9 cellular contexts compared by ENCODE assay signal in genomic region chr10:114631678-114632417, GRCh38. TPM values are rescaled to one million over a fixed set of nuclear protein-coding genes. Genes with fewer than 3 reads are reported as not detected.
DNase-seq lines count a peak whose midpoint lies in the region; ATAC-seq, FAIRE-seq and TF ChIP-seq lines count a peak whose summit lies in the region.
"Had no signal": no experiment of that assay in that cellular context is flagged by ENCODE, and none has a peak within 500 bp of the region (broad histone marks: within the 10 kb centered on the region; RNA-seq: fewer than 3 reads in every experiment).

No MANE protein-coding gene starts in this region.

- H3K9ac ChIP-seq in OCI-LY3 (ENCODE audit: low read length) (peak overlapping the region; percentile 13; the same call in 1 of the 2 replicates), astrocyte (ENCODE audit: low read length) (peak overlapping the region; percentile 83), iPS-15b (ENCODE audit: low read depth, low read length) (no peak overlapping the region)

- H3K27me3 ChIP-seq in OCI-LY3 (ENCODE audit: low read depth, low read length) (peaks cover 39% of the 10 kb centered on the region), astrocyte (ENCODE audit: insufficient read depth, low read length) (peaks cover 7% of the 10 kb centered on the region), iPS-15b (ENCODE audit: control insufficient read depth, insufficient read depth, low read length) (peaks cover 26% of the 10 kb centered on the region)

- FAIRE-seq in astrocyte (lab: Jason Lieb, UNC): no peak

- H3K27ac Mint-ChIP-seq in astrocyte (ENCODE audit: unreplicated experiment): peak overlapping the region; percentile 98

- H3K27ac ChIP-seq in OCI-LY3 (ENCODE audit: low read length) (no peak overlapping the region), astrocyte (ENCODE audit: low read depth, low read length) (no peak overlapping the region)
- H3K27ac ChIP-seq: 22Rv1 had no signal

- H3K36me3 ChIP-seq in OCI-LY3 (replicated peaks; ENCODE audit: low read depth, low read length) (no peaks in the 10 kb centered on the region), astrocyte (ENCODE audit: insufficient read depth, low read length) (no peaks in the 10 kb centered on the region), iPS-15b (ENCODE audit: control insufficient read depth, insufficient read depth, low read length) (no peaks in the 10 kb centered on the region)

- peak; percentile 91 for ATAC-seq in HG02678 (IDR thresholded peaks at IDR 0.05; ENCODE audit: unreplicated experiment)

- peaks cover 14% of the 10 kb centered on the region for H3K4me1 ChIP-seq in OCI-LY3 (ENCODE audit: low read length)
- peaks cover 45% of the 10 kb centered on the region for H3K4me1 ChIP-seq in astrocyte (ENCODE audit: insufficient read depth, low read length)
- H3K4me1 ChIP-seq in iPS-15b (ENCODE audit: control insufficient read depth, insufficient read depth, low read length): no peaks in the 10 kb centered on the region

- H3K4me3 Mint-ChIP-seq in astrocyte (ENCODE audit: unreplicated experiment): peak overlapping the region; percentile 97

- H3K9me3 ChIP-seq in OCI-LY3 (ENCODE audit: insufficient read depth, low read length) (no peaks in the 10 kb centered on the region), astrocyte (ENCODE audit: insufficient read depth, low read depth, low read length) (no peaks in the 10 kb centered on the region), iPS-15b (ENCODE audit: control insufficient read depth, insufficient read depth, low read length) (no peaks in the 10 kb centered on the region)

- peak overlapping the region; percentile 81 for H3K4me3 ChIP-seq in OCI-LY3 (ENCODE audit: low read length)
- peak overlapping the region; percentile 81 for H3K4me3 ChIP-seq in astrocyte (ENCODE audit: insufficient read depth, low read depth, low read length)
- H3K4me3 ChIP-seq in iPS-15b (ENCODE audit: low read depth, low read length): peak overlapping the region; percentile 68
- peak overlapping the region; percentile 53 for H3K4me3 ChIP-seq in skeletal muscle cell (ENCODE audit: low read depth, low read length)

- H3K4me2 ChIP-seq in OCI-LY3 (ENCODE audit: low read length) (peak overlapping the region; percentile 89), astrocyte (ENCODE audit: low read length) (peak overlapping the region; percentile 96)

- H3K9me3 Mint-ChIP-seq in astrocyte (ENCODE audit: unreplicated experiment): no peaks in the 10 kb centered on the region

- H3K27me3 Mint-ChIP-seq in astrocyte (ENCODE audit: low read depth, unreplicated experiment): no peaks in the 10 kb centered on the region

- peaks cover 9% of the 10 kb centered on the region for H3K36me3 Mint-ChIP-seq in astrocyte (ENCODE audit: low read depth, unreplicated experiment)

- H4K20me1 ChIP-seq in OCI-LY3 (ENCODE audit: insufficient read depth, low read length): 0 out of 2 replicates have a peak, but pooled peaks cover 2% of the 10 kb centered on the region
- H4K20me1 ChIP-seq in astrocyte (ENCODE audit: insufficient read depth, low read length): no peaks in the 10 kb centered on the region

- H3K79me2 ChIP-seq in OCI-LY3 (ENCODE audit: low read length) (no peaks in the 10 kb centered on the region), astrocyte (ENCODE audit: insufficient read depth, low read length) (no peaks in the 10 kb centered on the region)

- DNase-seq in DMS 273 (lab: John Stamatoyannopoulos, UW; ENCODE audit: unreplicated experiment): peak; percentile 57
- no peak for DNase-seq in DMS 273 treated with DMSO at 0.1 percent for 48 hours (lab: John Stamatoyannopoulos, UW)
- no peak for DNase-seq in astrocyte (ENCODE audit: low read depth)
- no peak for DNase-seq in skeletal muscle cell (ENCODE audit: low read depth)
- no peak for DNase-seq in cerebellar cortex (ENCODE audit: low spot score)

- peaks cover 66% of the 10 kb centered on the region for H3K4me1 Mint-ChIP-seq in astrocyte (ENCODE audit: low read depth, unreplicated experiment)

- no peak overlapping the region for H2AFZ ChIP-seq in OCI-LY3 (ENCODE audit: low read depth, low read length)
- H2AFZ ChIP-seq in astrocyte (ENCODE audit: low read depth, low read length): peak overlapping the region; percentile 78

- TF ChIP-seq CTCF in OCI-LY3 (IDR thresholded peaks at IDR 0.05; ENCODE audit: low read depth, low read length): no peak
- TF ChIP-seq CTCF in astrocyte (IDR thresholded peaks at IDR 0.05; ENCODE audit: insufficient read depth, low read depth, low read length): no peak

RNA-seq across cellular contexts. Expression of gene ABLIM1, which starts 26.2 kb away (rescaled TPM):
- 70.0 and 70.1 TPM in 2 replicates for total RNA-seq in astrocyte
